Comparison of ENCODE assay signal across 7 cellular contexts in genomic region chrX:37825225-37825842, GRCh38. TPM values are rescaled to one million over a fixed set of nuclear protein-coding genes. Genes with fewer than 3 reads are reported as not detected.
DNase-seq lines count a peak whose midpoint lies in the region; ATAC-seq and TF ChIP-seq lines count a peak whose summit lies in the region.

No MANE protein-coding gene starts in this region.

- peak; percentile 16 for DNase-seq in EL
- peak; percentile 35 for DNase-seq in NCI-H1092 treated with DMSO at 0.1 percent for 48 hours (lab: John Stamatoyannopoulos, UW)
- peak; percentile 47 to 57 for DNase-seq in activated CD4-positive, alpha-beta T cell treated with anti-CD3 and anti-CD28 coated beads, Interleukin-2, amount 50 U/mL, for 48 hours
- DNase-seq in epithelial cell of proximal tubule (ENCODE audit: low read depth) = no peak
- DNase-seq in ovary = peak in 3 of 5 donors; percentile 18 to 27 (median 18)
- no peak for DNase-seq in putamen (ENCODE audit: low spot score)

- no peak for TF ChIP-seq POLR2A in ovary (IDR thresholded peaks at IDR 0.05)

- peak; percentile 86 for ATAC-seq in GM21526 (IDR thresholded peaks at IDR 0.05; ENCODE audit: low FRiP score, unreplicated experiment)

- no peaks in the 10 kb centered on the region for H3K36me3 ChIP-seq in ovary

- TF ChIP-seq CTCF in epithelial cell of proximal tubule (conservative IDR thresholded peaks at IDR 0.05; ENCODE audit: low read depth, low read length) (peak; percentile 78), ovary (IDR thresholded peaks at IDR 0.05) (peak; percentile 29 to 65 (median 30))

- no peaks in the 10 kb centered on the region for H3K27me3 ChIP-seq in ovary

- 5 to 8% (median 7%) methylated on average over 3 of the region's 3 CpGs for WGBS in ovary, 3 donors

- H3K9me3 ChIP-seq in ovary = no peaks in the 10 kb centered on the region

- intact Hi-C loops in ovary (cut with DNase I) = no loop called here

- TF ChIP-seq EP300 in ovary (IDR thresholded peaks at IDR 0.05) = no peak

- H3K4me1 ChIP-seq in ovary (ENCODE audit: insufficient read depth) = no peaks in the 10 kb centered on the region

- no peak overlapping the region for H3K27ac ChIP-seq in ovary

- H3K4me3 ChIP-seq in epithelial cell of proximal tubule (ENCODE audit: low read depth, low read length) (no peak overlapping the region), ovary (no peak overlapping the region)

RNA-seq across cellular contexts. Expression of gene DYNLT3, which starts 22.0 kb away (rescaled TPM):
- total RNA-seq in epithelial cell of proximal tubule (24.0 and 32.1 TPM in 2 replicates), ovary (10 to 100 TPM; 20.3 to 32.2 (median 28.0) TPM)
- 10 to 100 TPM; 20.0 to 33.3 TPM for polyA plus RNA-seq in ovary

RNA-seq across cellular contexts. Expression of gene CYBB, which starts 45.5 kb away (rescaled TPM):
- total RNA-seq in epithelial cell of proximal tubule (not detected in 2 replicates), ovary (10 to 100 TPM in 6 of 7 donors, 1 to 10 TPM in 1; 7.6 to 35.6 (median 12.9) TPM)
- polyA plus RNA-seq in ovary = 10 to 100 TPM in 1 of 2 donors, 1 to 10 TPM in 1; 3.5 to 37.2 TPM

Comparison
In these comparisons a context has a peak if more than half of its experiments do, and no peak if none do; other contexts are left out.
1. DNase-seq: peak in EL (single experiment), NCI-H1092 treated with DMSO at 0.1 percent for 48 hours (single experiment), activated CD4-positive, alpha-beta T cell treated with anti-CD3 and anti-CD28 coated beads, Interleukin-2, amount 50 U/mL, for 48 hours (2 of 2) and ovary (3 of 5); none in epithelial cell of proximal tubule (single experiment) and putamen (single experiment).